Comparison of ENCODE assay signal across 14 cellular contexts in genomic region chr9:121604242-121604641, GRCh38. TPM values are rescaled to one million over a fixed set of nuclear protein-coding genes. Genes with fewer than 3 reads are reported as not detected.
DNase-seq lines count a peak whose midpoint lies in the region; ATAC-seq and TF ChIP-seq lines count a peak whose summit lies in the region.
"Had no signal": no experiment of that assay in that cellular context is flagged by ENCODE, and none has a peak within 500 bp of the region (broad histone marks: within the 10 kb centered on the region; RNA-seq: fewer than 3 reads in every experiment).

No MANE protein-coding gene starts in this region.

- in situ Hi-C loops in KBM-7 (cut with MboI; ENCODE audit: low pct_unique_long_range_greater_than_20kb, low sequenced_read_pairs), result no loop called here

- H3K4me3 Mint-ChIP-seq in central memory CD8-positive, alpha-beta T cell, result no peak overlapping the region
- no peak overlapping the region for H3K4me3 Mint-ChIP-seq in effector memory CD8-positive, alpha-beta T cell
- no peak overlapping the region for H3K4me3 Mint-ChIP-seq in naive thymus-derived CD8-positive, alpha-beta T cell
- H3K4me3 Mint-ChIP-seq: CD4-positive, alpha-beta T cell had no signal

- peak; percentile 83 for DNase-seq in COLO829 (ENCODE audit: low spot score)
- peak; percentile 37 for DNase-seq in KBM-7
- DNase-seq in central memory CD8-positive, alpha-beta T cell (ENCODE audit: low spot score in 2 of 2), result no peak
- DNase-seq in midbrain (lab: John Stamatoyannopoulos, UW), result peak; percentile 32
- DNase-seq in HEK293T (ENCODE audit: extremely low spot score), result no peak
- no peak for DNase-seq in kidney glomerular epithelial cell (lab: John Stamatoyannopoulos, UW)
- no peak for DNase-seq in effector memory CD8-positive, alpha-beta T cell
- no peak for DNase-seq in naive thymus-derived CD8-positive, alpha-beta T cell
- DNase-seq: activated CD4-positive, alpha-beta T cell treated with anti-CD3 and anti-CD28 coated beads for 1 hour; activated gamma-delta T cell; CD4-positive, alpha-beta T cell; colonic mucosa; NCI-H1694 treated with DMSO at 0.1 percent for 48 hours had no signal

- H3K4me1 Mint-ChIP-seq in central memory CD8-positive, alpha-beta T cell, result peaks cover 5% of the 10 kb centered on the region
- peaks cover 0 to 14% of the 10 kb centered on the region in 2 donors for H3K4me1 Mint-ChIP-seq in effector memory CD8-positive, alpha-beta T cell (ENCODE audit: low read depth in 2 of 2)
- H3K4me1 Mint-ChIP-seq in naive thymus-derived CD8-positive, alpha-beta T cell, result peaks cover 0 to 8% (median 7%) of the 10 kb centered on the region in 4 donors

- H3K27ac Mint-ChIP-seq in central memory CD8-positive, alpha-beta T cell (ENCODE audit: low read depth), result peak overlapping the region; percentile 52
- no peak overlapping the region for H3K27ac Mint-ChIP-seq in effector memory CD8-positive, alpha-beta T cell
- no peak overlapping the region for H3K27ac Mint-ChIP-seq in naive thymus-derived CD8-positive, alpha-beta T cell
- H3K27ac Mint-ChIP-seq: CD4-positive, alpha-beta T cell had no signal

- H3K27me3 Mint-ChIP-seq in central memory CD8-positive, alpha-beta T cell, result peaks cover 87% of the 10 kb centered on the region
- peaks cover 64 to 87% of the 10 kb centered on the region in 2 donors for H3K27me3 Mint-ChIP-seq in effector memory CD8-positive, alpha-beta T cell
- H3K27me3 Mint-ChIP-seq in naive thymus-derived CD8-positive, alpha-beta T cell, result peaks cover 38 to 84% (median 53%) of the 10 kb centered on the region in 5 donors

- CTCF ChIA-PET in HEK293T (lab: Yijun Ruan, JAX), result interaction anchor here (0.9 to 1.0 kb wide), 2 partner anchors 17 to 153 kb away, joined by 3 to 4 read pairs; no protein-coding TSS in a partner anchor

- POLR2A ChIA-PET in HEK293T (lab: Yijun Ruan, JAX), result no interaction called here
- POLR2A ChIA-PET in naive thymus-derived CD8-positive, alpha-beta T cell (lab: Charles Lee), result no interaction called here

- H3K9me3 Mint-ChIP-seq in central memory CD8-positive, alpha-beta T cell, result no peaks in the 10 kb centered on the region
- no peaks in the 10 kb centered on the region for H3K9me3 Mint-ChIP-seq in effector memory CD8-positive, alpha-beta T cell
- peaks cover 0 to 3% (median 0%) of the 10 kb centered on the region in 9 donors for H3K9me3 Mint-ChIP-seq in naive thymus-derived CD8-positive, alpha-beta T cell
- H3K9me3 Mint-ChIP-seq: CD4-positive, alpha-beta T cell had no signal

- H3K36me3 Mint-ChIP-seq in central memory CD8-positive, alpha-beta T cell (ENCODE audit: insufficient read depth), result peaks cover 4% of the 10 kb centered on the region
- no peaks in the 10 kb centered on the region for H3K36me3 Mint-ChIP-seq in effector memory CD8-positive, alpha-beta T cell (ENCODE audit: insufficient read depth)
- H3K36me3 Mint-ChIP-seq in naive thymus-derived CD8-positive, alpha-beta T cell, result no peaks in the 10 kb centered on the region

- no peak for ATAC-seq in central memory CD8-positive, alpha-beta T cell (replicated peaks; ENCODE audit: extremely low read depth, poor library complexity, severe bottlenecking)
- no peak for ATAC-seq in effector memory CD8-positive, alpha-beta T cell (replicated peaks)
- no peak for ATAC-seq in naive thymus-derived CD8-positive, alpha-beta T cell
- ATAC-seq: gastroesophageal sphincter had no signal

TF ChIP-seq in HEK293T, 16 proteins besides CTCF, POLR2A, EP300 and RAD21:
- no peak for TF ChIP-seq NFRKB (IDR thresholded peaks at IDR 0.05)
- no peak for TF ChIP-seq BHLHE40 (IDR thresholded peaks at IDR 0.05; ENCODE audit: borderline replicate concordance)
- no peak for TF ChIP-seq CTBP1 (IDR thresholded peaks at IDR 0.05; ENCODE audit: borderline replicate concordance)
- no peak for TF ChIP-seq FOXM1 (IDR thresholded peaks at IDR 0.05; ENCODE audit: borderline replicate concordance)
- no peak for TF ChIP-seq FOXK2 (IDR thresholded peaks at IDR 0.05)
- TF ChIP-seq ARNT (IDR thresholded peaks at IDR 0.05), result no peak
- TF ChIP-seq, protein P1, sequence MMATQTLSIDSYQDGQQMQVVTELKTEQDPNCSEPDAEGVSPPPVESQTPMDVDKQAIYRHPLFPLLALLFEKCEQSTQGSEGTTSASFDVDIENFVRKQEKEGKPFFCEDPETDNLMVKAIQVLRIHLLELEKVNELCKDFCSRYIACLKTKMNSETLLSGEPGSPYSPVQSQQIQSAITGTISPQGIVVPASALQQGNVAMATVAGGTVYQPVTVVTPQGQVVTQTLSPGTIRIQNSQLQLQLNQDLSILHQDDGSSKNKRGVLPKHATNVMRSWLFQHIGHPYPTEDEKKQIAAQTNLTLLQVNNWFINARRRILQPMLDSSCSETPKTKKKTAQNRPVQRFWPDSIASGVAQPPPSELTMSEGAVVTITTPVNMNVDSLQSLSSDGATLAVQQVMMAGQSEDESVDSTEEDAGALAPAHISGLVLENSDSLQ (IDR thresholded peaks at IDR 0.05), result no peak
- no peak for TF ChIP-seq SUZ12 (IDR thresholded peaks at IDR 0.05)
- no peak for TF ChIP-seq SP1 (IDR thresholded peaks at IDR 0.05)

RNA-seq across cellular contexts. Expression of gene DAB2IP, which starts 47.2 kb away (rescaled TPM):
- total RNA-seq in naive thymus-derived CD8-positive, alpha-beta T cell, result not detected
- polyA plus RNA-seq in naive thymus-derived CD8-positive, alpha-beta T cell, result not detected

Comparison
In these comparisons a context has a peak if more than half of its experiments do, and no peak if none do; other contexts are left out.
1. DNase-seq: peak in COLO829 (single experiment), KBM-7 (single experiment) and midbrain (single experiment); none in central memory CD8-positive, alpha-beta T cell (0 of 2), HEK293T (single experiment), kidney glomerular epithelial cell (single experiment), effector memory CD8-positive, alpha-beta T cell (0 of 3) and naive thymus-derived CD8-positive, alpha-beta T cell (0 of 10).